Comparison of ENCODE assay signal across 8 cellular contexts in genomic region chr7:138000081-138000701, GRCh38. TPM values are rescaled to one million over a fixed set of nuclear protein-coding genes. Genes with fewer than 3 reads are reported as not detected.
DNase-seq lines count a peak whose midpoint lies in the region; ATAC-seq lines count a peak whose summit lies in the region.

No MANE protein-coding gene starts in this region.

- no peak for ATAC-seq in activated naive CD8-positive, alpha-beta T cell treated with anti-CD3 and anti-CD28 coated beads, Interleukin-2, amount 10 ng/mL, durations not matched to agents 7 days and 5 days (ENCODE audit: low read depth)
- ATAC-seq in left ventricle myocardium superior (peak; percentile 14), HG02970 (IDR thresholded peaks at IDR 0.05; ENCODE audit: low FRiP score, unreplicated experiment) (no peak)

- H3K27ac ChIP-seq in KOPT-K1 (ENCODE audit: low read depth, low read length, poor library complexity, severe bottlenecking), result peak overlapping the region; percentile 62
- H3K27ac ChIP-seq in rectal smooth muscle tissue (ENCODE audit: low read depth, low read length), result peak overlapping the region; percentile 85
- no peak overlapping the region for H3K27ac ChIP-seq in effector memory CD4-positive, alpha-beta T cell (ENCODE audit: insufficient read depth, low read length, poor library complexity, severe bottlenecking)

- H3K27me3 Mint-ChIP-seq in activated naive CD8-positive, alpha-beta T cell treated with anti-CD3 and anti-CD28 coated beads, Interleukin-2, amount 10 ng/mL, durations not matched to agents 7 days and 5 days, result no peaks in the 10 kb centered on the region

- H3K4me3 ChIP-seq in rectal smooth muscle tissue (ENCODE audit: low read length), result peak overlapping the region; percentile 93
- no peak overlapping the region for H3K4me3 ChIP-seq in effector memory CD4-positive, alpha-beta T cell (ENCODE audit: insufficient read depth, low read depth, low read length, poor library complexity, severe bottlenecking)

- H3K27me3 ChIP-seq in rectal smooth muscle tissue (ENCODE audit: control insufficient read depth, insufficient read depth, low read length), result no peaks in the 10 kb centered on the region
- H3K27me3 ChIP-seq in effector memory CD4-positive, alpha-beta T cell (replicated peaks; ENCODE audit: control insufficient read depth, insufficient read depth, low read length, poor library complexity, severe bottlenecking), result no peaks in the 10 kb centered on the region

- no peaks in the 10 kb centered on the region for H3K9me3 ChIP-seq in KOPT-K1 (ENCODE audit: insufficient read depth, low read length, poor library complexity, severe bottlenecking)
- H3K9me3 ChIP-seq in effector memory CD4-positive, alpha-beta T cell (ENCODE audit: control insufficient read depth, low read length), result no peaks in the 10 kb centered on the region

- H3K4me1 ChIP-seq in rectal smooth muscle tissue (ENCODE audit: control insufficient read depth, insufficient read depth, low read length), result peaks cover 16% of the 10 kb centered on the region
- peaks cover 4% of the 10 kb centered on the region for H3K4me1 ChIP-seq in effector memory CD4-positive, alpha-beta T cell (ENCODE audit: control insufficient read depth, insufficient read depth, low read length, poor library complexity, severe bottlenecking)

- H3K27ac Mint-ChIP-seq in activated naive CD8-positive, alpha-beta T cell treated with anti-CD3 and anti-CD28 coated beads, Interleukin-2, amount 10 ng/mL, durations not matched to agents 7 days and 5 days, result no peak overlapping the region

- peak overlapping the region; percentile 92 for H3K4me3 Mint-ChIP-seq in activated naive CD8-positive, alpha-beta T cell treated with anti-CD3 and anti-CD28 coated beads, Interleukin-2, amount 10 ng/mL, durations not matched to agents 7 days and 5 days

- H3K4me1 Mint-ChIP-seq in activated naive CD8-positive, alpha-beta T cell treated with anti-CD3 and anti-CD28 coated beads, Interleukin-2, amount 10 ng/mL, durations not matched to agents 7 days and 5 days, result peaks cover 39% of the 10 kb centered on the region

- DNase-seq in DMS79 (lab: John Stamatoyannopoulos, UW) (peak; percentile 43), left ventricle myocardium superior (no peak), NCI-H1694 (lab: John Stamatoyannopoulos, UW) (no peak)
- no peak for DNase-seq in activated naive CD8-positive, alpha-beta T cell treated with anti-CD3 and anti-CD28 coated beads, Interleukin-2, amount 10 ng/mL, durations not matched to agents 7 days and 5 days
- DNase-seq in effector memory CD4-positive, alpha-beta T cell, result no peak

- no peaks in the 10 kb centered on the region for H3K36me3 ChIP-seq in KOPT-K1 (ENCODE audit: insufficient read depth, low read length)
- no peaks in the 10 kb centered on the region for H3K36me3 ChIP-seq in rectal smooth muscle tissue (ENCODE audit: control insufficient read depth, insufficient read depth, low read length)
- H3K36me3 ChIP-seq in effector memory CD4-positive, alpha-beta T cell (ENCODE audit: control insufficient read depth, insufficient read depth, low read length), result no peaks in the 10 kb centered on the region

- H3K9ac ChIP-seq in rectal smooth muscle tissue (ENCODE audit: low read length), result no peak overlapping the region

- H3K36me3 Mint-ChIP-seq in activated naive CD8-positive, alpha-beta T cell treated with anti-CD3 and anti-CD28 coated beads, Interleukin-2, amount 10 ng/mL, durations not matched to agents 7 days and 5 days, result peaks cover 11% of the 10 kb centered on the region

- intact Hi-C loops in left ventricle myocardium superior (cut with micrococcal nuclease), result no loop called here

- no peaks in the 10 kb centered on the region for H3K9me3 Mint-ChIP-seq in activated naive CD8-positive, alpha-beta T cell treated with anti-CD3 and anti-CD28 coated beads, Interleukin-2, amount 10 ng/mL, durations not matched to agents 7 days and 5 days

- POLR2A ChIA-PET in activated naive CD8-positive, alpha-beta T cell treated with anti-CD3 and anti-CD28 coated beads, Interleukin-2, amount 10 ng/mL, durations not matched to agents 7 days and 5 days (lab: Charles Lee), result interaction anchor here (0.8 to 1.0 kb wide), 2 partner anchors 65 to 96 kb away, joined by 3 to 4 read pairs; no protein-coding TSS in a partner anchor

RNA-seq across cellular contexts. Expression of gene CREB3L2, which starts 1.7 kb away (rescaled TPM):
- total RNA-seq in activated naive CD8-positive, alpha-beta T cell treated with anti-CD3 and anti-CD28 coated beads, Interleukin-2, amount 10 ng/mL, durations not matched to agents 7 days and 5 days, result 10 to 100 TPM; 20.6 to 25.4 TPM
- total RNA-seq in left ventricle myocardium superior, result 22.3 TPM
